Comparison of ENCODE assay signal across 8 cellular contexts in the genomic region with DNA sequence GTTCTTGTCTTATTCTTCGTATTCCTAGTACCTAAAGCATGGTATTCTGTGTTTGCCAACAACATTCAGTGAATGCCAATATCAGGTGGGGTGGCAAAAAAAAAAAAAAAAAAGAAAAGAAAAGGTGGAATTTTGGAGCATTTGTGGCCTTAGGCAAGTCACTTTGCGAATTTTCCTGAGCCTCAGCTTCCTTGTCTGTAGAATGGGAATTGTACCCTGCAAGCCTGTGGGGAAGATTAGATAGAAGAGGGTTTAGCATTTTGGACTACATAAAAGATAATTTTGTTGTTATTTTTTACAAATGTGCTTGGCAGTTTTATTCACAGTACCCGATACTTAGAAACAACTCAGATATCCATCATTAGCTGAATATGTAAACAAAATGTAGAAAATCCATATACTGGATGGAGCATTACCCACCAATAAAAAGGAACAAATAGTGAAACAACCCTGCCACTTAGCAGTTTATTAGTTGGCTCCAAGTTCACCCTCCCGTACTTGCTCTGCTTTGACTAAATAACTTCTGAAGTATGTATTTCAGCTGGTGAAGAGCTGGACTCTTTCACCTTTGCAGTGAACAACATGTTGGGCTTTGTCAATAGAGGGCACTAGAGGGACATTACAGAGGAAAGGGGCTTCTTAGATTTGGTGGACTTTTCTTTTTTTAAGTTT. TPM values are rescaled to one million over a fixed set of nuclear protein-coding genes. Genes with fewer than 3 reads are reported as not detected.
A peak's percentile ranks its signal among the peaks of the same experiment; 100 is the strongest.
DNase-seq lines count a peak whose midpoint lies in the region; ATAC-seq and TF ChIP-seq lines count a peak whose summit lies in the region.

No MANE protein-coding gene starts in this region.

- TF ChIP-seq CTCF in GM06990 (IDR thresholded peaks at IDR 0.05; ENCODE audit: insufficient read depth, low read length, poor library complexity, severe bottlenecking): peak; percentile 68

- no peaks in the 10 kb centered on the region for H3K27me3 Mint-ChIP-seq in memory B cell

- H3K4me3 Mint-ChIP-seq in memory B cell: peak overlapping the region; percentile 2

- H3K4me1 Mint-ChIP-seq in memory B cell: peaks cover 49% of the 10 kb centered on the region

- DNase-seq in ACHN: peak; percentile 45
- no peak for DNase-seq in GM06990 (ENCODE audit: extremely low read depth, insufficient read length)
- DNase-seq in NCI-H526 treated with DMSO at 0.1 percent for 48 hours (lab: John Stamatoyannopoulos, UW): peak; percentile 29
- DNase-seq in cerebellum (ENCODE audit: low spot score): peak; percentile 37
- DNase-seq in memory B cell (ENCODE audit: low spot score in 2 of 2): peak in 1 of 2 donors; percentile 41

- H3K36me3 Mint-ChIP-seq in memory B cell: peaks cover 8% of the 10 kb centered on the region

- H3K27me3 ChIP-seq in GM06990 (replicated peaks; ENCODE audit: control insufficient read depth, insufficient read depth, low read length): no peaks in the 10 kb centered on the region

- ATAC-seq in memory B cell (ENCODE audit: low read depth) (peak; percentile 79), HG02759 (IDR thresholded peaks at IDR 0.05; ENCODE audit: unreplicated experiment) (no peak), GM21515 (IDR thresholded peaks at IDR 0.05; ENCODE audit: unreplicated experiment) (no peak), GM19395 (IDR thresholded peaks at IDR 0.05; ENCODE audit: unreplicated experiment) (no peak)

- H3K9me3 Mint-ChIP-seq in memory B cell: no peaks in the 10 kb centered on the region

- in situ Hi-C loops in ACHN (cut with HindIII; ENCODE audit: low pct_ligation_motif_present, low pct_unique_long_range_greater_than_20kb, low sequenced_read_pairs): no loop called here

- H3K36me3 ChIP-seq in GM06990 (ENCODE audit: control insufficient read depth, insufficient read depth, low read length): peaks cover 2% of the 10 kb centered on the region

- peak overlapping the region; percentile 61 for H3K27ac Mint-ChIP-seq in memory B cell

- no peak overlapping the region for H3K4me3 ChIP-seq in GM06990 (replicated peaks; ENCODE audit: low read depth, low read length)

RNA-seq across cellular contexts. Expression of a gene that starts 13.6 kb away (rescaled TPM):
- 81.3 TPM for total RNA-seq in cerebellum
